ENCODE assay signal across 4 cellular contexts in genomic region chr17:20443632-20444031, GRCh38. TPM values are rescaled to one million over a fixed set of nuclear protein-coding genes. Genes with fewer than 3 reads are reported as not detected.
"Had no signal": no experiment of that assay in that cellular context is flagged by ENCODE, and none has a peak within 500 bp of the region (broad histone marks: within the 10 kb centered on the region; RNA-seq: fewer than 3 reads in every experiment).

No MANE protein-coding gene starts in this region.

RNA-seq across cellular contexts. Expression of gene LGALS9B, which starts 23.7 kb away (rescaled TPM):
- total RNA-seq: IMR-90, M059J, SK-MEL-5 had no signal
- polyA plus RNA-seq: IMR-90, SK-N-SH had no signal
